ENCODE assay signal across 8 cellular contexts in genomic region chr10:28532509-28533314, GRCh38. TPM values are rescaled to one million over a fixed set of nuclear protein-coding genes. Genes with fewer than 3 reads are reported as not detected.
DNase-seq lines count a peak whose midpoint lies in the region; ATAC-seq and TF ChIP-seq lines count a peak whose summit lies in the region.

Gene WAC (plus strand): TSS chr10:28533118. CDS start chr10:28533580, 462 bp downstream.

- H3K36me3 Mint-ChIP-seq in CD14-positive monocyte, result peaks cover 42 to 47% of the 10 kb centered on the region in 2 donors
- peaks cover 52% of the 10 kb centered on the region for H3K36me3 Mint-ChIP-seq in activated CD4-positive, alpha-beta memory T cell treated with anti-CD3 and anti-CD28 coated beads for 36 hours

- H3K4me3 Mint-ChIP-seq in CD14-positive monocyte, result peak within 1 kb of the TSS; percentile 91 to 96
- H3K4me3 Mint-ChIP-seq in activated CD4-positive, alpha-beta memory T cell treated with anti-CD3 and anti-CD28 coated beads for 36 hours, result peak within 1 kb of the TSS; percentile 98

- H3K4me3 ChIP-seq in dorsolateral prefrontal cortex, result peak within 1 kb of the TSS; percentile 73 to 99 (median 93)
- H3K4me3 ChIP-seq in lower leg skin (ENCODE audit: low read depth, poor library complexity, severe bottlenecking), result peak within 1 kb of the TSS; percentile 87

- peak within 1 kb of the TSS; percentile 95 to 100 (median 100) for H3K27ac ChIP-seq in dorsolateral prefrontal cortex

- H3K27me3 ChIP-seq in dorsolateral prefrontal cortex, result no peaks in the 10 kb centered on the region

- peaks cover 50% of the 10 kb centered on the region for H3K4me1 Mint-ChIP-seq in CD14-positive monocyte
- H3K4me1 Mint-ChIP-seq in activated CD4-positive, alpha-beta memory T cell treated with anti-CD3 and anti-CD28 coated beads for 36 hours (ENCODE audit: low read depth), result peaks cover 46% of the 10 kb centered on the region

- DNase-seq in CD14-positive monocyte (ENCODE audit: low spot score) (peak; percentile 94), NCI-H82 (lab: John Stamatoyannopoulos, UW) (peak; percentile 91), dorsolateral prefrontal cortex (peak; percentile 83 to 97 (median 92)), lower leg skin (ENCODE audit: low spot score in 2 of 2) (peak; percentile 93 to 99)
- peak; percentile 98 for DNase-seq in activated CD4-positive, alpha-beta memory T cell treated with anti-CD3 and anti-CD28 coated beads for 36 hours
- DNase-seq in stimulated activated CD4-positive, alpha-beta T cell treated with anti-CD3 and anti-CD28 coated beads, Interleukin-4, amount 100 ng/mL, for 48 hours (ENCODE audit: low read depth in 2 of 2), result peak; percentile 94 to 97

- intact Hi-C loops in CD14-positive monocyte (cut with micrococcal nuclease) (loop anchor here in 1 of 2 donors (5.0 to 10.0 kb wide), 3 partner anchors 40 to 100 kb away; no protein-coding TSS in a partner anchor), dorsolateral prefrontal cortex (cut with DNase I) (loop anchor here (5.0 to 10.0 kb wide), 3 partner anchors 55 to 1288 kb away; partner anchors contain the start of genes ACBD5 (in 1 of the 2) and RAB18 (in 1 of the 2)), lower leg skin (cut with DNase I; ENCODE audit: low total_unique reads) (no loop called here)
- intact Hi-C loops in activated CD4-positive, alpha-beta memory T cell treated with anti-CD3 and anti-CD28 coated beads for 36 hours (cut with micrococcal nuclease), result loop anchor here (1.0 to 5.0 kb wide), 9 partner anchors 32 to 1672 kb away; partner anchors contain the start of genes ABI1, BAMBI, MPP7 and RAB18

- WGBS in lower leg skin, 2 donors, result 0% methylated on average over 65 to 70 of the region's 98 CpGs

- TF ChIP-seq POLR2A in lower leg skin (IDR thresholded peaks at IDR 0.05), result peak in 1 of 2 donors; percentile 37

- H3K9me3 Mint-ChIP-seq in CD14-positive monocyte, result peaks cover 0 to 2% (median 0%) of the 10 kb centered on the region in 7 donors
- no peaks in the 10 kb centered on the region for H3K9me3 Mint-ChIP-seq in activated CD4-positive, alpha-beta memory T cell treated with anti-CD3 and anti-CD28 coated beads for 36 hours

- TF ChIP-seq CTCF in CD14-positive monocyte (IDR thresholded peaks at IDR 0.05) (peak; percentile 16), dorsolateral prefrontal cortex (IDR thresholded peaks at IDR 0.05 in 54 of 56, conservative IDR thresholded peaks at IDR 0.05 in 2 of 56; ENCODE audit: low read depth in 1 of 56, partially characterized antibody in 56 of 56) (peak in 24 of 56 donors; percentile 3 to 41 (median 19)), lower leg skin (IDR thresholded peaks at IDR 0.05) (no peak)

- CTCF ChIA-PET in activated CD4-positive, alpha-beta memory T cell treated with anti-CD3 and anti-CD28 coated beads for 36 hours (lab: Charles Lee), result interaction anchor here (0.9 kb wide), 1 partner anchor 198 kb away, joined by 3 read pairs; no protein-coding TSS in a partner anchor

- no peaks in the 10 kb centered on the region for H3K27me3 Mint-ChIP-seq in CD14-positive monocyte (ENCODE audit: low read depth in 3 of 3)
- no peaks in the 10 kb centered on the region for H3K27me3 Mint-ChIP-seq in activated CD4-positive, alpha-beta memory T cell treated with anti-CD3 and anti-CD28 coated beads for 36 hours

- POLR2A ChIA-PET in activated CD4-positive, alpha-beta memory T cell treated with anti-CD3 and anti-CD28 coated beads for 36 hours (lab: Charles Lee), result interaction anchor here (0.6 to 2.8 kb wide), 6 partner anchors 9 to 229 kb away, joined by 3 to 10 read pairs (median 5); no protein-coding TSS in a partner anchor

- ATAC-seq in GM19397 (IDR thresholded peaks at IDR 0.05; ENCODE audit: unreplicated experiment) (peak; percentile 82), HG03571 (IDR thresholded peaks at IDR 0.05; ENCODE audit: unreplicated experiment) (peak; percentile 78)

- H3K27ac Mint-ChIP-seq in CD14-positive monocyte, result peak within 1 kb of the TSS; percentile 99 to 100 (median 100)
- H3K27ac Mint-ChIP-seq in activated CD4-positive, alpha-beta memory T cell treated with anti-CD3 and anti-CD28 coated beads for 36 hours, result peak within 1 kb of the TSS; percentile 100

RNA-seq across cellular contexts. Expression of gene WAC, which starts in this region (rescaled TPM):
- polyA plus RNA-seq in CD14-positive monocyte, result 10 to 100 TPM; 46.7 to 67.9 TPM
- total RNA-seq in activated CD4-positive, alpha-beta memory T cell treated with anti-CD3 and anti-CD28 coated beads for 36 hours, result 10 to 100 TPM; 92.9 to 93.1 TPM
- 100 to 1,000 TPM; 123 to 241 (median 182) TPM for total RNA-seq in dorsolateral prefrontal cortex
- 100 to 1,000 TPM in 1 of 4 donors, 10 to 100 TPM in 3; 86.2 to 139 (median 92.9) TPM for total RNA-seq in lower leg skin

Comparison
In these comparisons a context has a peak if more than half of its experiments do, and no peak if none do; other contexts are left out.
1. Peak in every context shown above with its lines: DNase-seq, ATAC-seq, H3K4me3 ChIP-seq and H3K27ac ChIP-seq.